Comparison of ENCODE assay signal across 23 cellular contexts in genomic region chr1:170149971-170150370, GRCh38. TPM values are rescaled to one million over a fixed set of nuclear protein-coding genes. Genes with fewer than 3 reads are reported as not detected.
"Had no signal": no experiment of that assay in that cellular context is flagged by ENCODE, and none has a peak within 500 bp of the region (broad histone marks: within the 10 kb centered on the region; RNA-seq: fewer than 3 reads in every experiment).

No MANE protein-coding gene starts in this region.

- H3K4me2 ChIP-seq: hepatocyte had no signal

- H3K27ac Mint-ChIP-seq: activated CD8-positive, alpha-beta T cell treated with anti-CD3 and anti-CD28 coated beads, Interleukin-2, amount 10 ng/mL, durations not matched to agents 7 days and 5 days; activated naive CD4-positive, alpha-beta T cell treated with anti-CD3 and anti-CD28 coated beads, Interleukin-2, amount 50 U/mL, for 72 hours had no signal

- H3K36me3 ChIP-seq: adrenal gland, ascending aorta, left lung, right lobe of liver, thyroid gland had no signal

- H3K27me3 ChIP-seq: adrenal gland, ascending aorta, hepatocyte, left lung, right lobe of liver, thyroid gland had no signal

- H3K27ac ChIP-seq: adrenal gland, ascending aorta, foreskin keratinocyte, hepatocyte, left lung, right lobe of liver, thyroid gland had no signal

- DNase-seq: activated CD4-positive, alpha-beta T cell treated with anti-CD3 and anti-CD28 coated beads for 48 hours; activated CD8-positive, alpha-beta T cell treated with anti-CD3 and anti-CD28 coated beads, Interleukin-2, amount 10 ng/mL, durations not matched to agents 7 days and 5 days; adrenal gland; central memory CD4-positive, alpha-beta T cell; dermis blood vessel endothelial cell; effector CD8-positive, alpha-beta T cell; erythroblast; foreskin keratinocyte; kidney glomerular epithelial cell; left lung; occipital lobe; posterior cingulate gyrus; right lobe of liver; stimulated activated CD4-positive, alpha-beta T cell treated with anti-CD3 and anti-CD28 coated beads, Interleukin-4, amount 100 ng/mL, for 1 hour; stimulated activated naive CD8-positive, alpha-beta T cell treated with anti-CD3 and anti-CD28 coated beads, Interleukin-15, Interleukin-2, amounts not matched to agents 100 U/mL and 50 U/mL, for 24 hours; substantia nigra; thyroid gland had no signal

- H3K9me3 ChIP-seq: adrenal gland, right lobe of liver, thyroid gland had no signal

- H3K79me2 ChIP-seq: hepatocyte had no signal

- H2AFZ ChIP-seq: hepatocyte had no signal

- ATAC-seq: activated CD8-positive, alpha-beta T cell treated with anti-CD3 and anti-CD28 coated beads, Interleukin-2, amount 10 ng/mL, durations not matched to agents 7 days and 5 days; activated naive CD4-positive, alpha-beta T cell treated with anti-CD3 and anti-CD28 coated beads, Interleukin-2, amount 50 U/mL, for 72 hours; foreskin keratinocyte; left lung; right lobe of liver; stimulated activated naive CD8-positive, alpha-beta T cell treated with anti-CD3 and anti-CD28 coated beads, Interleukin-15, Interleukin-2, amounts not matched to agents 100 U/mL and 50 U/mL, for 24 hours had no signal

- H3K4me1 ChIP-seq: ascending aorta, foreskin keratinocyte, left lung, right lobe of liver, thyroid gland had no signal

- H3K4me3 ChIP-seq: adrenal gland, ascending aorta, hepatocyte, left lung, right lobe of liver, thyroid gland had no signal

- H3K4me3 Mint-ChIP-seq: activated CD8-positive, alpha-beta T cell treated with anti-CD3 and anti-CD28 coated beads, Interleukin-2, amount 10 ng/mL, durations not matched to agents 7 days and 5 days had no signal

RNA-seq across cellular contexts. Expression of gene NTMT2, which starts 4.2 kb away (rescaled TPM):
- total RNA-seq: activated CD8-positive, alpha-beta T cell treated with anti-CD3 and anti-CD28 coated beads, Interleukin-2, amount 10 ng/mL, durations not matched to agents 7 days and 5 days; activated naive CD4-positive, alpha-beta T cell treated with anti-CD3 and anti-CD28 coated beads, Interleukin-2, amount 50 U/mL, for 72 hours; adrenal gland; ascending aorta; dermis blood vessel endothelial cell; foreskin keratinocyte; hepatocyte; left lung; mononuclear cell; occipital lobe; right lobe of liver; T-helper 2 cell treated with Interferon-gamma antibody and Interleukin-4, amounts not matched to agents 100 ng/mL and 5 ng/mL, for 36 hours; thyroid gland; ureter had no signal
- polyA plus RNA-seq: adrenal gland, foreskin keratinocyte, hepatocyte had no signal
